23 cellular contexts compared by ENCODE assay signal in genomic region chr11:17579451-17579850, GRCh38. TPM values are rescaled to one million over a fixed set of nuclear protein-coding genes. Genes with fewer than 3 reads are reported as not detected.
DNase-seq lines count a peak whose midpoint lies in the region; ATAC-seq and TF ChIP-seq lines count a peak whose summit lies in the region.
"Had no signal": no experiment of that assay in that cellular context is flagged by ENCODE, and none has a peak within 500 bp of the region (broad histone marks: within the 10 kb centered on the region; RNA-seq: fewer than 3 reads in every experiment).

No MANE protein-coding gene starts in this region.

- H3K27ac Mint-ChIP-seq in CD14-positive monocyte (no peak overlapping the region), WTC11 (no peak overlapping the region)
- H3K27ac Mint-ChIP-seq: CD8-positive, alpha-beta T cell had no signal

- H4K20me1 ChIP-seq in SK-N-SH (ENCODE audit: insufficient read depth): no peaks in the 10 kb centered on the region
- H4K20me1 ChIP-seq: BLaER1 treated with 17β-estradiol and CSF1 and Interleukin-3, amounts not matched to agents 10 nM and 100 nM had no signal

- H3K9me3 ChIP-seq in SK-N-SH: no peaks in the 10 kb centered on the region
- H3K9me3 ChIP-seq: A549, Caco-2 had no signal

- no peak overlapping the region for H3K4me3 Mint-ChIP-seq in CD14-positive monocyte
- H3K4me3 Mint-ChIP-seq in WTC11: no peak overlapping the region
- H3K4me3 Mint-ChIP-seq: CD8-positive, alpha-beta T cell had no signal

- DNase-seq in CD14-positive monocyte (ENCODE audit: low spot score) (peak; percentile 41), WTC11 (ENCODE audit: low spot score) (peak; percentile 6), islet precursor cell (peak; percentile 44), sciatic nerve (ENCODE audit: low spot score) (peak; percentile 18), T1000 (lab: John Stamatoyannopoulos, UW) (no peak), SK-N-SH (no peak)
- DNase-seq: AML-193; Caco-2; CD8-positive, alpha-beta T cell; Karpas-422; NCI-H1105; NCI-H1436 treated with DMSO at 0.1 percent for 48 hours; NCI-H187 treated with DMSO at 0.1 percent for 48 hours; NCI-H446; NCI-H524 treated with DMSO at 0.1 percent for 48 hours; NCI-H774; PC-3 had no signal

- TF ChIP-seq RAD21 in SK-N-SH (IDR thresholded peaks at IDR 0.05; ENCODE audit: low read length): no peak

- H3K4me1 Mint-ChIP-seq in CD14-positive monocyte (no peaks in the 10 kb centered on the region), WTC11 (peaks cover 16% of the 10 kb centered on the region)

- ATAC-seq in WTC11 (no peak), sciatic nerve (no peak), GM18511 (IDR thresholded peaks at IDR 0.05; ENCODE audit: unreplicated experiment) (no peak)
- ATAC-seq: A549; CD8-positive, alpha-beta T cell; GM12878; PC-3; SK-N-SH treated with all-trans-retinoic acid at 6 μM for 48 hours had no signal

- H2AFZ ChIP-seq in SK-N-SH (ENCODE audit: low read depth): no peak overlapping the region

- TF ChIP-seq CTCF in CD14-positive monocyte (IDR thresholded peaks at IDR 0.05) (no peak), WTC11 (IDR thresholded peaks at IDR 0.05) (no peak), SK-N-SH (IDR thresholded peaks at IDR 0.05) (no peak)

- H3K27me3 Mint-ChIP-seq in CD14-positive monocyte (ENCODE audit: low read depth in 3 of 3) (peaks cover 0 to 7% (median 1%) of the 10 kb centered on the region in 3 donors), WTC11 (ENCODE audit: low read depth) (no peaks in the 10 kb centered on the region; the same call in 1 of the 2 replicates)

- H3K36me3 ChIP-seq in SK-N-SH (replicated peaks in 1 of 2; ENCODE audit: control insufficient read depth in 1 of 2, insufficient read depth in 2 of 2, low read length in 1 of 2): no peaks in the 10 kb centered on the region
- H3K36me3 ChIP-seq: BLaER1 treated with 17β-estradiol and CSF1 and Interleukin-3, amounts not matched to agents 10 nM and 100 nM had no signal

- no peaks in the 10 kb centered on the region for H3K9me2 ChIP-seq in SK-N-SH

- no peak overlapping the region for H3K27ac ChIP-seq in SK-N-SH (ENCODE audit: low read depth in 2 of 2, low read length in 1 of 2)
- H3K27ac ChIP-seq: A549; BLaER1 treated with 17β-estradiol and CSF1 and Interleukin-3, amounts not matched to agents 10 nM and 100 nM had no signal

- TF ChIP-seq EP300 in SK-N-SH (IDR thresholded peaks at IDR 0.05; ENCODE audit: borderline replicate concordance in 1 of 2, low read depth in 1 of 2, low read length in 1 of 2): no peak

- CTCF ChIA-PET in WTC11 (lab: Charles Lee): no interaction called here
- CTCF ChIA-PET in SK-N-SH (lab: Yijun Ruan, JAX): interaction anchor here (0.6 to 1.3 kb wide), 4 partner anchors 8 to 219 kb away, joined by 3 to 4 read pairs (median 3); no protein-coding TSS in a partner anchor

- no peak overlapping the region for H3K9ac ChIP-seq in SK-N-SH
- H3K9ac ChIP-seq: BLaER1 treated with 17β-estradiol and CSF1 and Interleukin-3, amounts not matched to agents 10 nM and 100 nM had no signal

- POLR2A ChIA-PET in WTC11 (lab: Charles Lee) (no interaction called here), SK-N-SH (lab: Yijun Ruan, JAX) (interaction anchor here (0.7 kb wide), 1 partner anchor 100 kb away, joined by 3 read pairs; no protein-coding TSS in a partner anchor)

- H3K9me3 Mint-ChIP-seq in CD14-positive monocyte (peaks cover 0 to 4% (median 0%) of the 10 kb centered on the region in 7 donors), WTC11 (no peaks in the 10 kb centered on the region; the same call in 1 of the 2 replicates)
- H3K9me3 Mint-ChIP-seq: CD8-positive, alpha-beta T cell had no signal

- H3K79me2 ChIP-seq in SK-N-SH (ENCODE audit: insufficient read depth): no peaks in the 10 kb centered on the region

- no peaks in the 10 kb centered on the region for H3K36me3 Mint-ChIP-seq in CD14-positive monocyte
- no peaks in the 10 kb centered on the region for H3K36me3 Mint-ChIP-seq in WTC11
- H3K36me3 Mint-ChIP-seq: CD8-positive, alpha-beta T cell had no signal

- H3K27me3 ChIP-seq in SK-N-SH (ENCODE audit: insufficient read depth): no peaks in the 10 kb centered on the region
- H3K27me3 ChIP-seq: BLaER1 treated with 17β-estradiol and CSF1 and Interleukin-3, amounts not matched to agents 10 nM and 100 nM had no signal

- no peaks in the 10 kb centered on the region for H3F3A ChIP-seq in SK-N-SH (replicated peaks; ENCODE audit: insufficient read depth)

- H3K4me1 ChIP-seq in SK-N-SH (ENCODE audit: control insufficient read depth in 1 of 2, insufficient read depth in 2 of 2, low read depth in 1 of 2, low read length in 1 of 2): no peaks in the 10 kb centered on the region
- H3K4me1 ChIP-seq: A549; BLaER1 treated with 17β-estradiol and CSF1 and Interleukin-3, amounts not matched to agents 10 nM and 100 nM had no signal

- no peak overlapping the region for H3K4me3 ChIP-seq in SK-N-SH (ENCODE audit: low read depth in 2 of 2, low read length in 1 of 2)
- H3K4me3 ChIP-seq: A549; BLaER1 treated with 17β-estradiol and CSF1 and Interleukin-3, amounts not matched to agents 10 nM and 100 nM; GM12878 had no signal

- WGBS in SK-N-SH (ENCODE audit: low lambda C conversion rate): 61% methylated on average over 3 of the region's 7 CpGs

- intact Hi-C loops in CD14-positive monocyte (cut with micrococcal nuclease) (no loop called here), sciatic nerve (cut with DNase I) (no loop called here)

- no peak overlapping the region for H3K4me2 ChIP-seq in SK-N-SH
- H3K4me2 ChIP-seq: A549; BLaER1 treated with 17β-estradiol and CSF1 and Interleukin-3, amounts not matched to agents 10 nM and 100 nM had no signal

TF ChIP-seq in WTC11, 78 proteins besides CTCF, POLR2A, EP300 and RAD21 (continues in another document):
- TF ChIP-seq NFYB (CRISPR knock-in tag; conservative IDR thresholded peaks at IDR 0.05; ENCODE audit: low read depth) (no peak), NFE2L1 (CRISPR knock-in tag; IDR thresholded peaks at IDR 0.05) (no peak)

TF ChIP-seq in SK-N-SH, 30 proteins besides CTCF, POLR2A, EP300 and RAD21:
- TF ChIP-seq ELF1 (IDR thresholded peaks at IDR 0.05) (no peak), SMC3 (IDR thresholded peaks at IDR 0.05; ENCODE audit: low read depth, low read length) (no peak), TEAD4 (IDR thresholded peaks at IDR 0.05; ENCODE audit: borderline replicate concordance, insufficient read depth) (no peak), USF2 (IDR thresholded peaks at IDR 0.05; ENCODE audit: borderline replicate concordance, low read depth, low read length) (no peak)

RNA-seq across cellular contexts. Expression of gene OTOG, which starts 32.4 kb away (rescaled TPM):
- not detected for polyA plus RNA-seq in CD14-positive monocyte
- total RNA-seq in WTC11 (2021): 1.4 to 3.5 TPM (median 2.1 TPM) in 3 replicates
- total RNA-seq in sciatic nerve: not detected
- polyA plus RNA-seq in SK-N-SH (2012; rRNA removed): not detected in 2 replicates
- not detected in 2 replicates for polyA plus RNA-seq in SK-N-SH (2012; cell fraction: cytosol; rRNA removed)
- polyA plus RNA-seq in SK-N-SH (2012; cell fraction: nucleus; rRNA removed): not detected in 2 replicates
- total RNA-seq: CD8-positive, alpha-beta T cell; GM12878; HT-29; PC-3 had no signal
- polyA plus RNA-seq: A549, GM12878 had no signal

RNA-seq across cellular contexts. Expression of gene USH1C, which starts 35.2 kb away (rescaled TPM):
- polyA plus RNA-seq in CD14-positive monocyte (not detected), SK-N-SH (2012; rRNA removed) (not detected in 2 replicates)
- total RNA-seq in WTC11 (2021) (3.3 to 3.9 TPM (median 3.7 TPM) in 3 replicates), sciatic nerve (not detected)
- 0.01 TPM in 1 of 2 replicates, not detected in the other for polyA plus RNA-seq in SK-N-SH (2012; cell fraction: cytosol; rRNA removed)
- polyA plus RNA-seq in SK-N-SH (2012; cell fraction: nucleus; rRNA removed): 0.13 TPM in 1 of 2 replicates, not detected in the other
- total RNA-seq: CD8-positive, alpha-beta T cell; GM12878; PC-3 had no signal
- polyA plus RNA-seq: GM12878 had no signal

Comparison
In these comparisons a context has a peak if more than half of its experiments do, and no peak if none do; other contexts are left out.
1. DNase-seq: peak in CD14-positive monocyte (single experiment), WTC11 (single experiment), islet precursor cell (single experiment) and sciatic nerve (single experiment); none in T1000 (single experiment) and SK-N-SH (single experiment).